ENCODE assay signal across 10 cellular contexts in the genomic region with DNA sequence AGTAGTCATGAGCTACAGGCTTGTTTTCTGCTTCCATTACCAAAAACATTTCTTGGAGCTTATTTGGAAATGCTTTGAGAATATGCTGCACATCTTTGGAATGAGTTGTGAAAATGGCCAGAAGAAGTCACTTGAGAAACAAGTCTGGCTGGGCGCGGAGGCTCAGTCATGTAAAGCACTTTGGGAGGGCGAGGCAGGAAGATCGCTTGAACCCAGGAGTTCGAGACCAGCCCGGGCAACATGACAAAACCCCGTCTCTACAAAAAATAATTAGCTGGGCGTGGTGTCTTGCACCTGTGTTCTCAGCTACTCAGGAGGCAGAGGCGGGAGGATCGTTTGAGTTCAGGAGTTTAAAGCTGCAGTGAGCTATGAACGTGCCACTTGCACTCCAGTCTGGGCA. TPM values are rescaled to one million over a fixed set of nuclear protein-coding genes. Genes with fewer than 3 reads are reported as not detected.
DNase-seq lines count a peak whose midpoint lies in the region; ATAC-seq and TF ChIP-seq lines count a peak whose summit lies in the region.
"Had no signal": no experiment of that assay in that cellular context is flagged by ENCODE, and none has a peak within 500 bp of the region (broad histone marks: within the 10 kb centered on the region; RNA-seq: fewer than 3 reads in every experiment).

No MANE protein-coding gene starts in this region.

- no peak for ATAC-seq in GM19463 (IDR thresholded peaks at IDR 0.05; ENCODE audit: unreplicated experiment)

- H3K4me3 ChIP-seq in AG04449 (ENCODE audit: low read depth, low read length) (peak overlapping the region; percentile 87), cardiac fibroblast (replicated peaks in 1 of 2; ENCODE audit: low read depth in 2 of 2, low read length in 2 of 2) (peak overlapping the region; percentile 89 to 95), muscle layer of duodenum (ENCODE audit: low read depth in 1 of 2, low read length in 2 of 2) (peak overlapping the region; percentile 74 to 93)

- H3K9me3 Mint-ChIP-seq in IgD-negative memory B cell: no peaks in the 10 kb centered on the region

- H3K27me3 ChIP-seq in muscle layer of duodenum (ENCODE audit: low read depth, low read length): no peaks in the 10 kb centered on the region

- H3K9me3 ChIP-seq in muscle layer of duodenum (ENCODE audit: control insufficient read depth in 1 of 2, low read length in 2 of 2): no peaks in the 10 kb centered on the region

- peak overlapping the region in 2 of 3 donors; percentile 84 to 91 for H3K27ac Mint-ChIP-seq in IgD-negative memory B cell

- peaks cover 15 to 34% of the 10 kb centered on the region in 2 donors for H3K4me1 ChIP-seq in muscle layer of duodenum (ENCODE audit: control insufficient read depth in 1 of 2, insufficient read depth in 2 of 2, low read length in 2 of 2)

- no peaks in the 10 kb centered on the region for H3K27me3 Mint-ChIP-seq in IgD-negative memory B cell

- H3K27ac ChIP-seq in muscle layer of duodenum (ENCODE audit: low read length): peak overlapping the region; percentile 88

- no peak for TF ChIP-seq CTCF in AG04449 (IDR thresholded peaks at IDR 0.05; ENCODE audit: insufficient read depth, low read length, missing control alignments)
- no peak for TF ChIP-seq CTCF in cardiac fibroblast (IDR thresholded peaks at IDR 0.05; ENCODE audit: low read depth, low read length)

- peaks cover 0 to 11% of the 10 kb centered on the region in 2 donors for H3K36me3 ChIP-seq in muscle layer of duodenum (ENCODE audit: control insufficient read depth in 1 of 2, insufficient read depth in 2 of 2, low read length in 2 of 2)

- DNase-seq in AG04449 (ENCODE audit: low read depth, low spot score) (no peak), cardiac fibroblast (ENCODE audit: low read depth in 2 of 2) (no peak), pons (ENCODE audit: low spot score) (no peak), AG08395 (ENCODE audit: low spot score) (no peak)
- no peak for DNase-seq in stimulated activated CD4-positive, alpha-beta T cell treated with anti-CD3 and anti-CD28 coated beads, Interleukin-2, amount 100 ng/mL, for 24 hours
- DNase-seq: stimulated activated CD4-positive, alpha-beta T cell treated with anti-CD3 and anti-CD28 coated beads, Interleukin-4, amount 100 ng/mL, for 4 hours; T1000 had no signal

- H3K36me3 Mint-ChIP-seq in IgD-negative memory B cell: peaks cover 2% of the 10 kb centered on the region

- peak overlapping the region; percentile 96 to 100 (median 100) for H3K4me3 Mint-ChIP-seq in IgD-negative memory B cell

- CTCF ChIA-PET in AG04449 (lab: Yijun Ruan, JAX): interaction anchor here (1.0 to 3.0 kb wide), 4 partner anchors 9 to 159 kb away, joined by 3 to 13 read pairs (median 6); a partner anchor contains a TSS

- POLR2A ChIA-PET in AG04449 (lab: Yijun Ruan, JAX): interaction anchor here (1.3 to 3.3 kb wide), 2 partner anchors 8 to 36 kb away, joined by 3 to 25 read pairs; a partner anchor contains a TSS

- peaks cover 28 to 32% (median 32%) of the 10 kb centered on the region in 3 donors for H3K4me1 Mint-ChIP-seq in IgD-negative memory B cell

RNA-seq across cellular contexts. Expression of a gene that starts 0.9 kb away (rescaled TPM):
- 54.4 TPM for polyA plus RNA-seq in IgD-negative memory B cell

RNA-seq across cellular contexts. Expression of a gene that starts 4.4 kb away (rescaled TPM):
- polyA plus RNA-seq in IgD-negative memory B cell: 15.2 TPM

RNA-seq across cellular contexts. Expression of a gene that starts 30.4 kb away (rescaled TPM):
- 21.4 TPM for polyA plus RNA-seq in IgD-negative memory B cell

RNA-seq across cellular contexts. Expression of a gene that starts 36.8 kb away (rescaled TPM):
- polyA plus RNA-seq in IgD-negative memory B cell: 31.8 TPM
